ENCODE assay signal across 1 cellular context in the genomic region with DNA sequence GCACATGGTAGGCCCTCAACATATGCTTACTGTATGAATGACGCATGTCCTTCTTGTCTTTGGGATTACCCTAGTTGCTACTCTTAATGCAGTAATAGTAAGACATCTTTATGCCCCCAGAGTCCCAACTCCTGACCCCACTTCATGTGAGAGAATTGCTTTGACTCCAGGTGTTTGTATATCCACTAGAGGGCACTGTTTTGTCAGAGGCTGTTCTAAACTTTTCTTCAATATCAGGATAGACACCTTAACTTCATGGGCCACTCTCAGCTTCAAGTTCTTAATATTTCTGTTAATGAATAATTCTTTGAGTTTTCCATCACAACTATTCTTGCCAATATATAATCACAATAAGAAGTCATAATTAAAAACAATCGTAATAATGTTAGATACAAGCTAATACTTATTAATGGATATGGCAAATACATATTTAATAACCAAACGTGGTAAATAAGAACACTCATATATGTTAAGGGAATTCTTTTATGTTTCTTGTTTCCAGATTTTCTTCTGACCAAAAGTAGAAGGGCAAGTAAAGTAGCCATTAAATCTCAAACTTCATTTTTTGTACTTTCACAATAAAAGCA.
TF ChIP-seq lines count a peak whose summit lies in the region.

No MANE protein-coding gene starts in this region.

TF ChIP-seq in endothelial cell of umbilical vein, 7 proteins besides CTCF, POLR2A, EP300 and RAD21 (continued from another document):
- TF ChIP-seq MAX (IDR thresholded peaks at IDR 0.05; ENCODE audit: insufficient read depth, insufficient read length) (no peak), EZH2 (IDR thresholded peaks at IDR 0.05; ENCODE audit: borderline replicate concordance, low read depth, low read length, severe bottlenecking) (no peak), JUN (IDR thresholded peaks at IDR 0.05; ENCODE audit: borderline replicate concordance, insufficient read depth, insufficient read length, low read depth) (no peak), POLR2AphosphoS5 (IDR thresholded peaks at IDR 0.05; ENCODE audit: insufficient read depth, low read depth, low read length) (no peak), FOS (IDR thresholded peaks at IDR 0.05; ENCODE audit: borderline replicate concordance, insufficient read depth, low read length) (no peak), MYC (IDR thresholded peaks at IDR 0.05; ENCODE audit: low read depth, low read length) (no peak)
